ENCODE assay signal across 25 cellular contexts in genomic region chr19:19327672-19328071, GRCh38. TPM values are rescaled to one million over a fixed set of nuclear protein-coding genes. Genes with fewer than 3 reads are reported as not detected.
"Had no signal": no experiment of that assay in that cellular context is flagged by ENCODE, and none has a peak within 500 bp of the region (broad histone marks: within the 10 kb centered on the region; RNA-seq: fewer than 3 reads in every experiment).

No MANE protein-coding gene starts in this region.

- H3K27me3 ChIP-seq: right atrium auricular region, testis, transverse colon had no signal

- H3K27ac Mint-ChIP-seq: activated naive CD4-positive, alpha-beta T cell treated with anti-CD3 and anti-CD28 coated beads, Interleukin-2, amount 10 ng/mL, durations not matched to agents 7 days and 5 days; activated T-helper 1 cell treated with anti-CD3 and anti-CD28 coated beads, Interleukin-12 subunit alpha, Interleukin-12 subunit beta, Interleukin-2, Interleukin-4 antibody, amounts not matched to agents 30 ng/mL and 10 ng/mL and 1 ng/mL, durations not matched to agents 14 hours and 24 hours and 36 hours had no signal

- H3K4me1 ChIP-seq: parathyroid adenoma, testis had no signal

- DNase-seq: activated CD4-positive, alpha-beta T cell treated with anti-CD3 and anti-CD28 coated beads for 4 hours; activated CD4-positive, alpha-beta T cell treated with anti-CD3 and anti-CD28 coated beads, Interleukin-2, amount 50 U/mL, for 4 hours; activated CD4-positive, CD25-positive, alpha-beta regulatory T cell; activated gamma-delta T cell; activated naive CD4-positive, alpha-beta T cell treated with anti-CD3 and anti-CD28 coated beads, Interleukin-2, amount 10 ng/mL, durations not matched to agents 7 days and 5 days; activated T-cell treated with anti-CD3 and anti-CD28 coated beads for 4 hours; dermis blood vessel endothelial cell; effector CD4-positive, alpha-beta T cell; left ventricle myocardium inferior; naive B cell; nephron progenitor cell; nucleus accumbens; stimulated activated CD4-positive, alpha-beta T cell treated with anti-CD3 and anti-CD28 coated beads, Interleukin-15, amount 100 ng/mL, for 24 hours; stimulated activated CD4-positive, alpha-beta T cell treated with anti-CD3 and anti-CD28 coated beads, Interleukin-2, amount 100 ng/mL, for 24 hours; stimulated activated naive CD4-positive, alpha-beta T cell treated with Interleukin-2 at 50 U/mL for 16 hours; testis; transverse colon had no signal

- H3K9me3 Mint-ChIP-seq: activated naive CD4-positive, alpha-beta T cell treated with anti-CD3 and anti-CD28 coated beads, Interleukin-2, amount 10 ng/mL, durations not matched to agents 7 days and 5 days; activated T-helper 1 cell treated with anti-CD3 and anti-CD28 coated beads, Interleukin-12 subunit alpha, Interleukin-12 subunit beta, Interleukin-2, Interleukin-4 antibody, amounts not matched to agents 30 ng/mL and 10 ng/mL and 1 ng/mL, durations not matched to agents 14 hours and 24 hours and 36 hours; naive B cell; nephron progenitor cell; T-helper 2 cell treated with Interferon-gamma antibody and Interleukin-4, amounts not matched to agents 5 μg/mL and 100 μg/mL, for 36 hours had no signal

- H3K4me3 Mint-ChIP-seq: activated naive CD4-positive, alpha-beta T cell treated with anti-CD3 and anti-CD28 coated beads, Interleukin-2, amount 10 ng/mL, durations not matched to agents 7 days and 5 days; activated T-helper 1 cell treated with anti-CD3 and anti-CD28 coated beads, Interleukin-12 subunit alpha, Interleukin-12 subunit beta, Interleukin-2, Interleukin-4 antibody, amounts not matched to agents 30 ng/mL and 10 ng/mL and 1 ng/mL, durations not matched to agents 14 hours and 24 hours and 36 hours; naive B cell; nephron progenitor cell; T-helper 2 cell treated with Interferon-gamma antibody and Interleukin-4, amounts not matched to agents 5 μg/mL and 100 μg/mL, for 36 hours had no signal

- H3K4me3 ChIP-seq: left ventricle myocardium inferior, lung, right atrium auricular region, testis, transverse colon had no signal

- H3K27ac ChIP-seq: epithelial cell of prostate, left ventricle myocardium inferior, parathyroid adenoma, right atrium auricular region, testis, transverse colon had no signal

- H3K9me3 ChIP-seq: left ventricle myocardium inferior, right atrium auricular region, testis, transverse colon had no signal

- H3K27me3 Mint-ChIP-seq: activated naive CD4-positive, alpha-beta T cell treated with anti-CD3 and anti-CD28 coated beads, Interleukin-2, amount 10 ng/mL, durations not matched to agents 7 days and 5 days; naive B cell had no signal

RNA-seq across cellular contexts. Expression of gene TM6SF2, which starts 54.6 kb away (rescaled TPM):
- total RNA-seq: activated T-helper 1 cell treated with anti-CD3 and anti-CD28 coated beads, Interleukin-12 subunit alpha, Interleukin-12 subunit beta, Interleukin-2, Interleukin-4 antibody, amounts not matched to agents 30 ng/mL and 10 ng/mL and 1 ng/mL, durations not matched to agents 14 hours and 24 hours and 36 hours; bronchial epithelial cell; dermis blood vessel endothelial cell; pulmonary artery endothelial cell had no signal
